11 cellular contexts compared by ENCODE assay signal in genomic region chr17:45319239-45319703, GRCh38. TPM values are rescaled to one million over a fixed set of nuclear protein-coding genes. Genes with fewer than 3 reads are reported as not detected.
DNase-seq lines count a peak whose midpoint lies in the region; ATAC-seq, FAIRE-seq and TF ChIP-seq lines count a peak whose summit lies in the region.
"Had no signal": no experiment of that assay in that cellular context is flagged by ENCODE, and none has a peak within 500 bp of the region (broad histone marks: within the 10 kb centered on the region; RNA-seq: fewer than 3 reads in every experiment).

No MANE protein-coding gene starts in this region.

- in situ Hi-C loops in KBM-7 (cut with MboI; ENCODE audit: low pct_unique_long_range_greater_than_20kb, low sequenced_read_pairs), result no loop called here

- TF ChIP-seq CTCF in 22Rv1 (IDR thresholded peaks at IDR 0.05), result no peak
- no peak for TF ChIP-seq CTCF in astrocyte (IDR thresholded peaks at IDR 0.05; ENCODE audit: insufficient read depth, low read depth, low read length)
- no peak for TF ChIP-seq CTCF in lower lobe of right lung (IDR thresholded peaks at IDR 0.05)

- H3K9me3 ChIP-seq in astrocyte (ENCODE audit: insufficient read depth, low read depth, low read length) (no peaks in the 10 kb centered on the region), lower lobe of right lung (no peaks in the 10 kb centered on the region)

- H3K9ac ChIP-seq in astrocyte (ENCODE audit: low read length), result peak overlapping the region; percentile 51

- H3K27ac Mint-ChIP-seq in astrocyte (ENCODE audit: unreplicated experiment), result peak overlapping the region; percentile 97

- H3K4me3 Mint-ChIP-seq in astrocyte (ENCODE audit: unreplicated experiment), result peak overlapping the region; percentile 40

- H3K4me1 Mint-ChIP-seq in astrocyte (ENCODE audit: low read depth, unreplicated experiment), result peaks cover 60% of the 10 kb centered on the region

- peak overlapping the region; percentile 73 for H3K4me2 ChIP-seq in astrocyte (ENCODE audit: low read length)

- intact Hi-C loops in lower lobe of right lung (cut with DNase I), result no loop called here

- peaks cover 23% of the 10 kb centered on the region for H3K79me2 ChIP-seq in astrocyte (ENCODE audit: insufficient read depth, low read length)

- H3K36me3 ChIP-seq in astrocyte (ENCODE audit: insufficient read depth, low read length), result no peaks in the 10 kb centered on the region
- H3K36me3 ChIP-seq in lower lobe of right lung, result no peaks in the 10 kb centered on the region

- no peaks in the 10 kb centered on the region for H3K36me3 Mint-ChIP-seq in astrocyte (ENCODE audit: low read depth, unreplicated experiment)

- DNase-seq in HCEC 1CT (peak; percentile 56), astrocyte (ENCODE audit: low read depth) (peak; percentile 78), lower lobe of right lung (peak; percentile 4), KBM-7 (no peak), NCI-H510A (lab: John Stamatoyannopoulos, UW) (no peak), COLO668 (lab: John Stamatoyannopoulos, UW; ENCODE audit: unreplicated experiment) (no peak)
- DNase-seq: activated gamma-delta T cell treated with Interleukin-2 at 50 U/mL for 16 hours, DND-41 had no signal

- H3K27ac ChIP-seq in 22Rv1, result peak overlapping the region; percentile 86
- peak overlapping the region; percentile 76 for H3K27ac ChIP-seq in astrocyte (ENCODE audit: low read depth, low read length)
- peak overlapping the region; percentile 24 for H3K27ac ChIP-seq in lower lobe of right lung

- H3K4me1 ChIP-seq in astrocyte (ENCODE audit: insufficient read depth, low read length) (peaks cover 54% of the 10 kb centered on the region), lower lobe of right lung (peaks cover 40% of the 10 kb centered on the region)

- no peak overlapping the region for H2AFZ ChIP-seq in astrocyte (ENCODE audit: low read depth, low read length)

- H3K27me3 Mint-ChIP-seq in astrocyte (ENCODE audit: low read depth, unreplicated experiment), result peaks cover under 1% of the 10 kb centered on the region

- H3K4me3 ChIP-seq in astrocyte (ENCODE audit: insufficient read depth, low read depth, low read length), result no peak overlapping the region
- H3K4me3 ChIP-seq in lower lobe of right lung, result no peak overlapping the region

- no peak for ATAC-seq in lower lobe of right lung
- no peak for ATAC-seq in HG02642 (IDR thresholded peaks at IDR 0.05; ENCODE audit: poor library complexity, unreplicated experiment)

- FAIRE-seq in astrocyte (lab: Jason Lieb, UNC), result no peak

- H3K9me3 Mint-ChIP-seq in astrocyte (ENCODE audit: unreplicated experiment), result no peaks in the 10 kb centered on the region

- no peaks in the 10 kb centered on the region for H3K27me3 ChIP-seq in astrocyte (ENCODE audit: insufficient read depth, low read length)
- H3K27me3 ChIP-seq in lower lobe of right lung (ENCODE audit: low read depth), result no peaks in the 10 kb centered on the region

- peaks cover 21% of the 10 kb centered on the region for H4K20me1 ChIP-seq in astrocyte (ENCODE audit: insufficient read depth, low read length)

RNA-seq across cellular contexts. Expression of gene MAP3K14, which starts 2.5 kb away (rescaled TPM):
- total RNA-seq in astrocyte, result 10.8 and 11.0 TPM in 2 replicates
- total RNA-seq in lower lobe of right lung, result 9.3 TPM

RNA-seq across cellular contexts. Expression of gene SPATA32, which starts 57.4 kb away (rescaled TPM):
- total RNA-seq in astrocyte, result not detected in 2 replicates
- not detected for total RNA-seq in lower lobe of right lung
- total RNA-seq: OCI-LY7 had no signal

Comparison
In these comparisons a context has a peak if more than half of its experiments do, and no peak if none do; other contexts are left out.
1. H3K27ac ChIP-seq: peak in every context shown above with its lines; median percentile 86 in 22Rv1; 76 in astrocyte; 24 in lower lobe of right lung.
2. DNase-seq: peak in HCEC 1CT (single experiment), astrocyte (single experiment) and lower lobe of right lung (single experiment); none in KBM-7 (single experiment), NCI-H510A (single experiment) and COLO668 (single experiment).